9 cellular contexts compared by ENCODE assay signal in genomic region chr3:133930341-133930933, GRCh38. TPM values are rescaled to one million over a fixed set of nuclear protein-coding genes. Genes with fewer than 3 reads are reported as not detected.
DNase-seq lines count a peak whose midpoint lies in the region; ATAC-seq, FAIRE-seq and TF ChIP-seq lines count a peak whose summit lies in the region.
"Had no signal": no experiment of that assay in that cellular context is flagged by ENCODE, and none has a peak within 500 bp of the region (broad histone marks: within the 10 kb centered on the region; RNA-seq: fewer than 3 reads in every experiment).

No MANE protein-coding gene starts in this region.

- H3K27me3 Mint-ChIP-seq in activated T-cell treated with anti-CD3 and anti-CD28 coated beads, Interleukin-2, amount 50 U/mL, for 24 hours: peaks cover 24% of the 10 kb centered on the region

- no peaks in the 10 kb centered on the region for H3K79me2 ChIP-seq in K562 (ENCODE audit: control insufficient read depth, insufficient read depth, low read length)

- no peak for TF ChIP-seq EP300 in K562 (IDR thresholded peaks at IDR 0.05; ENCODE audit: low read length)

- peak; percentile 62 to 70 (median 67) for TF ChIP-seq CTCF in K562 (IDR thresholded peaks at IDR 0.05 in 2 of 3, conservative IDR thresholded peaks at IDR 0.05 in 1 of 3; ENCODE audit: insufficient read depth in 2 of 3, low read depth in 1 of 3, low read length in 3 of 3)

- 5% methylated on average over 1 of the region's 1 CpG for WGBS in K562 (ENCODE audit: insufficient coverage, low coverage, missing lambda C conversion rate)

- no peaks in the 10 kb centered on the region for H3K36me3 ChIP-seq in K562 (ENCODE audit: control insufficient read depth, insufficient read depth, low read length)

- no peak overlapping the region for H2AFZ ChIP-seq in K562 (ENCODE audit: low read depth, low read length)

- in situ Hi-C loops in K562 (cut with MboI): no loop called here

- POLR2A ChIA-PET in K562 (lab: Yijun Ruan, JAX): interaction anchor here (0.6 to 1.0 kb wide), 2 partner anchors 100 to 281 kb away, joined by 3 read pairs; no protein-coding TSS in a partner anchor

- H3K4me1 Mint-ChIP-seq in activated T-cell treated with anti-CD3 and anti-CD28 coated beads, Interleukin-2, amount 50 U/mL, for 24 hours (ENCODE audit: low read depth): peaks cover 6% of the 10 kb centered on the region

- ATAC-seq in K562: peak; percentile 48; the same call in 2 of the 3 replicates
- ATAC-seq in GM19397 (IDR thresholded peaks at IDR 0.05; ENCODE audit: unreplicated experiment): no peak

- H3K27ac ChIP-seq in K562 (ENCODE audit: extremely low read depth, low read depth, low read length): no peak overlapping the region

- DNase-seq in AG08395 (ENCODE audit: low spot score): peak; percentile 72
- DNase-seq in GM18507 (ENCODE audit: extremely low spot score, insufficient read length, low read depth): no peak
- DNase-seq in NCI-H345 treated with DMSO at 0.1 percent for 48 hours (lab: John Stamatoyannopoulos, UW; ENCODE audit: unreplicated experiment): peak; percentile 9
- peak; percentile 26 to 53 (median 33) for DNase-seq in K562 (ENCODE audit: extremely low read depth in 1 of 4, low spot score in 3 of 4)
- peak; percentile 86 for DNase-seq in left kidney (ENCODE audit: low read depth, low spot score)
- DNase-seq in activated T-cell treated with anti-CD3 and anti-CD28 coated beads, Interleukin-2, amount 50 U/mL, for 24 hours: no peak
- no peak for DNase-seq in stimulated activated CD4-positive, alpha-beta T cell treated with anti-CD3 and anti-CD28 coated beads, Interleukin-15, amount 100 ng/mL, for 24 hours

- H3K27me3 ChIP-seq in K562 (ENCODE audit: control insufficient read depth in 2 of 2, insufficient read depth in 2 of 2, low read length in 2 of 2): peaks cover 3 to 45% of the 10 kb centered on the region in 2 experiments; a peak in 4 of 5 replicates

- peak; percentile 63 to 84 for TF ChIP-seq RAD21 in K562 (CRISPR knock-in tag; conservative IDR thresholded peaks at IDR 0.05 in 1 of 2, IDR thresholded peaks at IDR 0.05 in 1 of 2)

- TF ChIP-seq POLR2A in K562 (conservative IDR thresholded peaks at IDR 0.05): no peak

- FAIRE-seq in GM18507 (lab: Jason Lieb, UNC): peak; percentile 79
- peak; percentile 71 for FAIRE-seq in K562 (lab: Jason Lieb, UNC)

- H3K4me2 ChIP-seq in K562 (ENCODE audit: insufficient read depth, low read length): no peak overlapping the region

- no TSS peak for BruUV-seq in K562 (replicated peaks; lab: Mats Ljungman, UMichigan)

- no peaks in the 10 kb centered on the region for H3K9me1 ChIP-seq in K562 (ENCODE audit: control insufficient read depth, insufficient read depth, low read length)

- CTCF ChIA-PET in K562 (lab: Yijun Ruan, JAX; ENCODE audit: low intra/inter-chr PET ratio): interaction anchor here (0.5 to 3.3 kb wide), 4 partner anchors 108 to 543 kb away, joined by 4 to 13 read pairs (median 5); no protein-coding TSS in a partner anchor

- no peak overlapping the region for H3K9ac ChIP-seq in K562 (ENCODE audit: insufficient read depth in 1 of 2, low read depth in 2 of 2, low read length in 2 of 2)

- peaks cover 0 to 16% of the 10 kb centered on the region in 2 experiments; a peak in 3 of 5 replicates for H3K4me1 ChIP-seq in K562 (replicated peaks in 1 of 2; ENCODE audit: control insufficient read depth in 2 of 2, insufficient read depth in 2 of 2, low read length in 2 of 2)

- no peak overlapping the region for H3K4me3 Mint-ChIP-seq in activated T-cell treated with anti-CD3 and anti-CD28 coated beads, Interleukin-2, amount 50 U/mL, for 24 hours
- H3K4me3 Mint-ChIP-seq: dendritic cell treated with granulocyte-macrophage colony-stimulating factor and Interleukin-4, amounts not matched to agents 40 ng/mL and 50 ng/mL, for 4 days had no signal

- no peak overlapping the region for H3K4me3 ChIP-seq in K562

- intact Hi-C loops in K562 (cut with micrococcal nuclease): loop anchor here (1.0 to 10.0 kb wide), 4 partner anchors 109 to 447 kb away; no protein-coding TSS in a partner anchor

- H4K20me1 ChIP-seq in K562 (replicated peaks; ENCODE audit: control insufficient read depth, insufficient read depth, low read length): no peaks in the 10 kb centered on the region; the same call in 1 of the 2 replicates

- no peak overlapping the region for H3K27ac Mint-ChIP-seq in activated T-cell treated with anti-CD3 and anti-CD28 coated beads, Interleukin-2, amount 50 U/mL, for 24 hours
- H3K27ac Mint-ChIP-seq: dendritic cell treated with granulocyte-macrophage colony-stimulating factor and Interleukin-4, amounts not matched to agents 40 ng/mL and 50 ng/mL, for 4 days had no signal

- H3K9me3 Mint-ChIP-seq in activated T-cell treated with anti-CD3 and anti-CD28 coated beads, Interleukin-2, amount 50 U/mL, for 24 hours: no peaks in the 10 kb centered on the region
- H3K9me3 Mint-ChIP-seq: dendritic cell treated with granulocyte-macrophage colony-stimulating factor and Interleukin-4, amounts not matched to agents 40 ng/mL and 50 ng/mL, for 4 days had no signal

- no peaks in the 10 kb centered on the region for H3K9me3 ChIP-seq in K562 (replicated peaks; ENCODE audit: control insufficient read depth, insufficient read depth, low read depth, low read length)

- no peaks in the 10 kb centered on the region for H3K36me3 Mint-ChIP-seq in activated T-cell treated with anti-CD3 and anti-CD28 coated beads, Interleukin-2, amount 50 U/mL, for 24 hours (ENCODE audit: low read depth)

TF ChIP-seq in K562, 482 proteins besides CTCF, POLR2A, EP300 and RAD21 (continues in another document):
- TF ChIP-seq PCBP1 (IDR thresholded peaks at IDR 0.05; ENCODE audit: low read depth, low read length, poor library complexity, severe bottlenecking): no peak
- TF ChIP-seq, protein P1, sequence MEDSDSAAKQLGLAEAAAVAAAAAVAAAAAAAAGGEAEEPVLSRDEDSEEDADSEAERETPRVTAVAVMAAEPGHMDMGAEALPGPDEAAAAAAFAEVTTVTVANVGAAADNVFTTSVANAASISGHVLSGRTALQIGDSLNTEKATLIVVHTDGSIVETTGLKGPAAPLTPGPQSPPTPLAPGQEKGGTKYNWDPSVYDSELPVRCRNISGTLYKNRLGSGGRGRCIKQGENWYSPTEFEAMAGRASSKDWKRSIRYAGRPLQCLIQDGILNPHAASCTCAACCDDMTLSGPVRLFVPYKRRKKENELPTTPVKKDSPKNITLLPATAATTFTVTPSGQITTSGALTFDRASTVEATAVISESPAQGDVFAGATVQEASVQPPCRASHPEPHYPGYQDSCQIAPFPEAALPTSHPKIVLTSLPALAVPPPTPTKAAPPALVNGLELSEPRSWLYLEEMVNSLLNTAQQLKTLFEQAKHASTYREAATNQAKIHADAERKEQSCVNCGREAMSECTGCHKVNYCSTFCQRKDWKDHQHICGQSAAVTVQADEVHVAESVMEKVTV (CRISPR knock-in tag; IDR thresholded peaks at IDR 0.05): peak; percentile 44; the same call in 1 of the 2 replicates
- TF ChIP-seq SMAD2 (IDR thresholded peaks at IDR 0.05; ENCODE audit: low read depth, low read length): no peak
- no peak for TF ChIP-seq ZNF197 (CRISPR knock-in tag; IDR thresholded peaks at IDR 0.05; ENCODE audit: low read depth)
- TF ChIP-seq ARID3B (CRISPR knock-in tag; IDR thresholded peaks at IDR 0.05; ENCODE audit: borderline replicate concordance): no peak
- TF ChIP-seq, protein P2, sequence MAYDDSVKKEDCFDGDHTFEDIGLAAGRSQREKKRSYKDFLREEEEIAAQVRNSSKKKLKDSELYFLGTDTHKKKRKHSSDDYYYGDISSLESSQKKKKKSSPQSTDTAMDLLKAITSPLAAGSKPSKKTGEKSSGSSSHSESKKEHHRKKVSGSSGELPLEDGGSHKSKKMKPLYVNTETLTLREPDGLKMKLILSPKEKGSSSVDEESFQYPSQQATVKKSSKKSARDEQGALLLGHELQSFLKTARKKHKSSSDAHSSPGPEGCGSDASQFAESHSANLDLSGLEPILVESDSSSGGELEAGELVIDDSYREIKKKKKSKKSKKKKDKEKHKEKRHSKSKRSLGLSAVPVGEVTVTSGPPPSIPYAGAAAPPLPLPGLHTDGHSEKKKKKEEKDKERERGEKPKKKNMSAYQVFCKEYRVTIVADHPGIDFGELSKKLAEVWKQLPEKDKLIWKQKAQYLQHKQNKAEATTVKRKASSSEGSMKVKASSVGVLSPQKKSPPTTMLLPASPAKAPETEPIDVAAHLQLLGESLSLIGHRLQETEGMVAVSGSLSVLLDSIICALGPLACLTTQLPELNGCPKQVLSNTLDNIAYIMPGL (CRISPR knock-in tag; IDR thresholded peaks at IDR 0.05): no peak

RNA-seq across cellular contexts. Expression of gene RAB6B, which starts 34.8 kb away (rescaled TPM):
- total RNA-seq in K562 (2011; cell fraction: chromatin; rRNA removed; ENCODE audit: low replicate concordance): 4.9 and 6.7 TPM in 2 replicates
- 3.8 and 5.0 TPM in 2 replicates for total RNA-seq in K562 (2011; cell fraction: nucleolus; rRNA removed)
- 5.4 and 9.9 TPM in 2 replicates for total RNA-seq in K562 (2011; cell fraction: nucleoplasm; rRNA removed)
- 0.82 and 0.98 TPM in 2 replicates for total RNA-seq in K562 (2014; rRNA removed)
- 1.5 and 1.7 TPM in 2 replicates for total RNA-seq in K562 (2014; rRNA removed; fragmentation: Illumina TruSeq; extraction: Trizol)
- 0.69 and 1.4 TPM in 2 replicates for total RNA-seq in K562 (2015; rRNA removed; fragmentation: Illumina TruSeq; extraction: Trizol)
- total RNA-seq in K562 (2021): 9.8 and 11.4 TPM in 2 replicates
- 11.3 and 18.1 TPM in 2 replicates for polyA plus RNA-seq in K562 (2011; rRNA removed)
- 11.5 and 18.2 TPM in 2 replicates for polyA plus RNA-seq in K562 (2011; cell fraction: cytosol; rRNA removed)
- 12.1 and 16.6 TPM in 2 replicates for polyA plus RNA-seq in K562 (2011; cell fraction: nucleus; rRNA removed)
- 6.3 and 12.8 TPM in 2 replicates for polyA plus RNA-seq in K562 (2012)
- polyA plus RNA-seq in K562 (2014; fragmentation: Illumina TruSeq; extraction: Trizol): 5.2 and 6.3 TPM in 2 replicates
- under 1 TPM; 0.60 to 0.97 TPM for polyA plus RNA-seq in K562 (2014; fragmentation: Nextera tagmentation; extraction: Ambion mirVana)
- polyA plus RNA-seq in K562 (2014; rRNA removed): 3.0 and 6.7 TPM in 2 replicates
- 12.7 and 20.1 TPM in 2 replicates for polyA minus RNA-seq in K562 (2011; rRNA and poly(A)+ RNA removed)
- 6.1 and 8.3 TPM in 2 replicates for polyA minus RNA-seq in K562 (2011; cell fraction: cytosol; rRNA and poly(A)+ RNA removed)
- polyA minus RNA-seq in K562 (2011; cell fraction: nucleus; rRNA and poly(A)+ RNA removed): 4.3 and 4.7 TPM in 2 replicates

Comparison
In these comparisons a context has a peak if more than half of its experiments do, and no peak if none do; other contexts are left out.
1. DNase-seq: peak in AG08395 (single experiment), NCI-H345 treated with DMSO at 0.1 percent for 48 hours (single experiment), K562 (4 of 4) and left kidney (single experiment); none in GM18507 (single experiment), activated T-cell treated with anti-CD3 and anti-CD28 coated beads, Interleukin-2, amount 50 U/mL, for 24 hours (single experiment) and stimulated activated CD4-positive, alpha-beta T cell treated with anti-CD3 and anti-CD28 coated beads, Interleukin-15, amount 100 ng/mL, for 24 hours (single experiment).